ENCODE assay signal across 8 cellular contexts in the genomic region with DNA sequence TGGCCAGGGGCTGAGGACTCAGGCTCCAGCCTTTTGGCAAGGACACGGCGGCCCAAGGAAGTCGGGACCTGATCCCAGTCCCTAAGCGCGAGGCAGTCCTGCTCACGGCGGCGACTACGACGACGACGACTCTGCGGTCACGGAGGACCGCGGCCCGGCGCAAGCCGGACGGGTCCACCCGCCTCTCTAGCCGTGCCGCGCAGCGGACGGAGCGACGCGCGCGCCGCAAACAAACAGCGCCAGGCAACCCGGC. TPM values are rescaled to one million over a fixed set of nuclear protein-coding genes. Genes with fewer than 3 reads are reported as not detected.
A peak's percentile ranks its signal among the peaks of the same experiment; 100 is the strongest.
DNase-seq lines count a peak whose midpoint lies in the region; ATAC-seq and TF ChIP-seq lines count a peak whose summit lies in the region.

No MANE protein-coding gene starts in this region.

- in situ Hi-C loops in Caki2 (cut with HindIII; ENCODE audit: low pct_unique_long_range_greater_than_20kb, low sequenced_read_pairs) = no loop called here

- H3K27me3 Mint-ChIP-seq in osteocyte (ENCODE audit: unreplicated experiment) = no peaks in the 10 kb centered on the region

- H3K9me3 Mint-ChIP-seq in osteocyte (ENCODE audit: unreplicated experiment) = no peaks in the 10 kb centered on the region

- peak overlapping the region; percentile 81 for H3K4me3 Mint-ChIP-seq in osteocyte (ENCODE audit: unreplicated experiment)

- TF ChIP-seq CTCF in RWPE2 (IDR thresholded peaks at IDR 0.05; ENCODE audit: poor library complexity, severe bottlenecking) (no peak), epithelial cell of proximal tubule (conservative IDR thresholded peaks at IDR 0.05; ENCODE audit: low read depth, low read length) (no peak), osteocyte (IDR thresholded peaks at IDR 0.05) (no peak)

- H3K4me1 ChIP-seq in RWPE2 (ENCODE audit: insufficient read depth, poor library complexity, severe bottlenecking) = no peaks in the 10 kb centered on the region

- H3K4me3 ChIP-seq in RWPE2 (ENCODE audit: severe bottlenecking) = peak overlapping the region; percentile 43
- H3K4me3 ChIP-seq in epithelial cell of proximal tubule (ENCODE audit: low read depth, low read length) = peak overlapping the region; percentile 54

- peak overlapping the region; percentile 44 for H3K27ac ChIP-seq in RWPE2 (ENCODE audit: poor library complexity, severe bottlenecking)

- H3K4me1 Mint-ChIP-seq in osteocyte (ENCODE audit: unreplicated experiment) = peaks cover 26% of the 10 kb centered on the region

- ATAC-seq in RWPE2 (ENCODE audit: low read depth) (no peak), HG03520 (IDR thresholded peaks at IDR 0.05; ENCODE audit: unreplicated experiment) (no peak), GM21576 (IDR thresholded peaks at IDR 0.05; ENCODE audit: unreplicated experiment) (no peak)

- H3K27ac Mint-ChIP-seq in osteocyte (ENCODE audit: unreplicated experiment) = peak overlapping the region; percentile 64

- no peaks in the 10 kb centered on the region for H3K27me3 ChIP-seq in RWPE2 (ENCODE audit: insufficient read depth, poor library complexity, severe bottlenecking)

- H3K36me3 Mint-ChIP-seq in osteocyte (ENCODE audit: unreplicated experiment) = no peaks in the 10 kb centered on the region

- no peaks in the 10 kb centered on the region for H3K36me3 ChIP-seq in RWPE2 (ENCODE audit: low read depth)

- DNase-seq in Caki2 (ENCODE audit: low read depth) (peak; percentile 57), RWPE2 (ENCODE audit: low spot score) (peak; percentile 4), epithelial cell of proximal tubule (ENCODE audit: low read depth) (no peak), osteocyte (ENCODE audit: extremely low spot score, unreplicated experiment) (no peak), NCI-H2081 treated with DMSO at 0.1 percent for 48 hours (lab: John Stamatoyannopoulos, UW) (no peak), NCI-H187 (lab: John Stamatoyannopoulos, UW) (no peak)

- no peaks in the 10 kb centered on the region for H3K9me3 ChIP-seq in RWPE2 (ENCODE audit: severe bottlenecking)

RNA-seq across cellular contexts. Expression of a gene that starts 0.4 kb away (rescaled TPM):
- total RNA-seq in Caki2 (2014; rRNA removed; shearing (Covaris generic); ENCODE audit: low replicate concordance) = 1.1 and 2.7 TPM in 2 replicates
- total RNA-seq in epithelial cell of proximal tubule (2.1 and 2.7 TPM in 2 replicates), osteocyte (4.8 and 4.9 TPM in 2 replicates)

RNA-seq across cellular contexts. Expression of a gene that starts 59.4 kb away (rescaled TPM):
- 0.49 TPM in 1 of 2 replicates, not detected in the other for total RNA-seq in Caki2 (2014; rRNA removed; shearing (Covaris generic); ENCODE audit: low replicate concordance)
- total RNA-seq in epithelial cell of proximal tubule (not detected in 2 replicates), osteocyte (not detected in 2 replicates)

Comparison
In these comparisons a context has a peak if more than half of its experiments do, and no peak if none do; other contexts are left out.
1. DNase-seq: peak in Caki2 (single experiment) and RWPE2 (single experiment); none in epithelial cell of proximal tubule (single experiment), osteocyte (single experiment), NCI-H2081 treated with DMSO at 0.1 percent for 48 hours (single experiment) and NCI-H187 (0 of 2).